In the genomic region with DNA sequence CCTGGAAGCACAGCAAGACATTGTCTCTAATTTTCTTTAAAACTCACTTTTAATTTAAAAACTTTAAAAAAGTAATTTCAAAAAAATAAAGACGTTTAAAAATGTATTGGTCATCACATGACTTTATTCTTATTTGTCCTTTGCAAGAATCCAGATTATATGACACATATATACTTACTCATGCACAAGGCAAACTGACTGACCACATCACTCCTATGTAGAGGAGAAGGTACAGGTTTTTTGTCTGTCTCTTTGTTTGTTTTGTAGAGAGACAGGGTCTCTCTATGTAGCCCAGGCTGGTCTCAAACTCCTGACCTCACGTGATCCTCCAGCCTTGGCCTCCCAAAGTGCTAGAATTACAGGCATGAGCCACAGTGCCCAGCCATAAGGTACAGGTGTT, we compare ENCODE assay signal across 2 cellular contexts.
TF ChIP-seq lines count a peak whose summit lies in the region.

No MANE protein-coding gene starts in this region.

TF ChIP-seq in K562, 482 proteins besides CTCF, POLR2A, EP300 and RAD21:
- TF ChIP-seq, protein P1, sequence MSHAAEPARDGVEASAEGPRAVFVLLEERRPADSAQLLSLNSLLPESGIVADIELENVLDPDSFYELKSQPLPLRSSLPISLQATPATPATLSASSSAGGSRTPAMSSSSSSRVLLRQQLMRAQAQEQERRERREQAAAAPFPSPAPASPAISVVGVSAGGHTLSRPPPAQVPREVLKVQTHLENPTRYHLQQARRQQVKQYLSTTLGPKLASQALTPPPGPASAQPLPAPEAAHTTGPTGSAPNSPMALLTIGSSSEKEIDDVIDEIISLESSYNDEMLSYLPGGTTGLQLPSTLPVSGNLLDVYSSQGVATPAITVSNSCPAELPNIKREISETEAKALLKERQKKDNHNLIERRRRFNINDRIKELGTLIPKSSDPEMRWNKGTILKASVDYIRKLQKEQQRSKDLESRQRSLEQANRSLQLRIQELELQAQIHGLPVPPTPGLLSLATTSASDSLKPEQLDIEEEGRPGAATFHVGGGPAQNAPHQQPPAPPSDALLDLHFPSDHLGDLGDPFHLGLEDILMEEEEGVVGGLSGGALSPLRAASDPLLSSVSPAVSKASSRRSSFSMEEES (CRISPR knock-in tag; IDR thresholded peaks at IDR 0.05) = 0 out of 2 replicates have a peak, but pooled peaks have one; percentile 12
- TF ChIP-seq BCOR (IDR thresholded peaks at IDR 0.05) = no peak

TF ChIP-seq in SK-N-SH, 30 proteins besides CTCF, POLR2A, EP300 and RAD21:
- TF ChIP-seq CHD2 (IDR thresholded peaks at IDR 0.05; ENCODE audit: low read length, partially characterized antibody) (no peak), TCF12 (IDR thresholded peaks at IDR 0.05) (no peak), SMC3 (IDR thresholded peaks at IDR 0.05; ENCODE audit: low read depth, low read length) (no peak), YY1 (IDR thresholded peaks at IDR 0.05; ENCODE audit: low read depth) (no peak), RCOR1 (IDR thresholded peaks at IDR 0.05; ENCODE audit: low read length) (no peak), MEF2A (IDR thresholded peaks at IDR 0.05; ENCODE audit: borderline replicate concordance, low read depth) (no peak), FOXM1 (IDR thresholded peaks at IDR 0.05; ENCODE audit: low read depth) (no peak), FOXJ3 (CRISPR knock-in tag; IDR thresholded peaks at IDR 0.05) (no peak), SIN3A (IDR thresholded peaks at IDR 0.05; ENCODE audit: borderline replicate concordance, low read depth, low read length) (no peak), TEAD4 (IDR thresholded peaks at IDR 0.05; ENCODE audit: borderline replicate concordance, insufficient read depth) (no peak), RXRA (IDR thresholded peaks at IDR 0.05; ENCODE audit: borderline replicate concordance, low read depth) (no peak)
- TF ChIP-seq, protein P2, sequence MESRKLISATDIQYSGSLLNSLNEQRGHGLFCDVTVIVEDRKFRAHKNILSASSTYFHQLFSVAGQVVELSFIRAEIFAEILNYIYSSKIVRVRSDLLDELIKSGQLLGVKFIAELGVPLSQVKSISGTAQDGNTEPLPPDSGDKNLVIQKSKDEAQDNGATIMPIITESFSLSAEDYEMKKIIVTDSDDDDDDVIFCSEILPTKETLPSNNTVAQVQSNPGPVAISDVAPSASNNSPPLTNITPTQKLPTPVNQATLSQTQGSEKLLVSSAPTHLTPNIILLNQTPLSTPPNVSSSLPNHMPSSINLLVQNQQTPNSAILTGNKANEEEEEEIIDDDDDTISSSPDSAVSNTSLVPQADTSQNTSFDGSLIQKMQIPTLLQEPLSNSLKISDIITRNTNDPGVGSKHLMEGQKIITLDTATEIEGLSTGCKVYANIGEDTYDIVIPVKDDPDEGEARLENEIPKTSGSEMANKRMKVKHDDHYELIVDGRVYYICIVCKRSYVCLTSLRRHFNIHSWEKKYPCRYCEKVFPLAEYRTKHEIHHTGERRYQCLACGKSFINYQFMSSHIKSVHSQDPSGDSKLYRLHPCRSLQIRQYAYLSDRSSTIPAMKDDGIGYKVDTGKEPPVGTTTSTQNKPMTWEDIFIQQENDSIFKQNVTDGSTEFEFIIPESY (IDR thresholded peaks at IDR 0.05; ENCODE audit: borderline replicate concordance, low read depth) = no peak
- TF ChIP-seq, protein P3, sequence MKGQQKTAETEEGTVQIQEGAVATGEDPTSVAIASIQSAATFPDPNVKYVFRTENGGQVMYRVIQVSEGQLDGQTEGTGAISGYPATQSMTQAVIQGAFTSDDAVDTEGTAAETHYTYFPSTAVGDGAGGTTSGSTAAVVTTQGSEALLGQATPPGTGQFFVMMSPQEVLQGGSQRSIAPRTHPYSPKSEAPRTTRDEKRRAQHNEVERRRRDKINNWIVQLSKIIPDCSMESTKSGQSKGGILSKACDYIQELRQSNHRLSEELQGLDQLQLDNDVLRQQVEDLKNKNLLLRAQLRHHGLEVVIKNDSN (IDR thresholded peaks at IDR 0.05; ENCODE audit: borderline replicate concordance, low read depth) = no peak
- TF ChIP-seq, protein P4, sequence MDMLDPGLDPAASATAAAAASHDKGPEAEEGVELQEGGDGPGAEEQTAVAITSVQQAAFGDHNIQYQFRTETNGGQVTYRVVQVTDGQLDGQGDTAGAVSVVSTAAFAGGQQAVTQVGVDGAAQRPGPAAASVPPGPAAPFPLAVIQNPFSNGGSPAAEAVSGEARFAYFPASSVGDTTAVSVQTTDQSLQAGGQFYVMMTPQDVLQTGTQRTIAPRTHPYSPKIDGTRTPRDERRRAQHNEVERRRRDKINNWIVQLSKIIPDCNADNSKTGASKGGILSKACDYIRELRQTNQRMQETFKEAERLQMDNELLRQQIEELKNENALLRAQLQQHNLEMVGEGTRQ (IDR thresholded peaks at IDR 0.05; ENCODE audit: borderline replicate concordance, low read depth, low read length) = no peak
- TF ChIP-seq, protein P5, sequence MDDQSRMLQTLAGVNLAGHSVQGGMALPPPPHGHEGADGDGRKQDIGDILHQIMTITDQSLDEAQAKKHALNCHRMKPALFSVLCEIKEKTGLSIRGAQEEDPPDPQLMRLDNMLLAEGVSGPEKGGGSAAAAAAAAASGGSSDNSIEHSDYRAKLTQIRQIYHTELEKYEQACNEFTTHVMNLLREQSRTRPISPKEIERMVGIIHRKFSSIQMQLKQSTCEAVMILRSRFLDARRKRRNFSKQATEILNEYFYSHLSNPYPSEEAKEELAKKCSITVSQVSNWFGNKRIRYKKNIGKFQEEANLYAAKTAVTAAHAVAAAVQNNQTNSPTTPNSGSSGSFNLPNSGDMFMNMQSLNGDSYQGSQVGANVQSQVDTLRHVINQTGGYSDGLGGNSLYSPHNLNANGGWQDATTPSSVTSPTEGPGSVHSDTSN (IDR thresholded peaks at IDR 0.05) = no peak
- TF ChIP-seq, protein P6, sequence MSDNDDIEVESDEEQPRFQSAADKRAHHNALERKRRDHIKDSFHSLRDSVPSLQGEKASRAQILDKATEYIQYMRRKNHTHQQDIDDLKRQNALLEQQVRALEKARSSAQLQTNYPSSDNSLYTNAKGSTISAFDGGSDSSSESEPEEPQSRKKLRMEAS (IDR thresholded peaks at IDR 0.05; ENCODE audit: low read depth) = no peak
